In the genomic region with DNA sequence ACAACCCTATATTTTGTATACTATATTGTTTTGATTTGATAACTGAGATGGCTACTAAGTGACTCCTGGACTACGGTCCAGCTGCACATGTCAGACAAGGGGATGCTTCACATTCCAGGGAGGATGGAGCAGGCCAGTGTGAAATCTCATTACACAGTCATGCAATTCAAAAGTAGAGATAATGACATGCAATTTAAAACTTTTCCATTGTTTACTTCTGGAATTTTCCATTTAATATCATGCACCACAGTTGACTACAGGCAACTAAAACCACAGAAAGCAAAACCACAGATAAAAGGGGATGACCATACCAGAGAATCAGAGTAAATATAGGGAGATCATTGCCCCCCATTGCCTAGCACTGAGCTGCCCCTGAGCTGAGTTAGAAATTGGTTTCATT, we compare ENCODE assay signal across 20 cellular contexts.
DNase-seq lines count a peak whose midpoint lies in the region; ATAC-seq and TF ChIP-seq lines count a peak whose summit lies in the region.
"Had no signal": no experiment of that assay in that cellular context is flagged by ENCODE, and none has a peak within 500 bp of the region (broad histone marks: within the 10 kb centered on the region; RNA-seq: fewer than 3 reads in every experiment).

No MANE protein-coding gene starts in this region.

- DNase-seq in AG09309 (ENCODE audit: low read depth) (peak; percentile 50), HFFc6 (peak; percentile 59), astrocyte of the hippocampus (ENCODE audit: low read depth, low spot score) (peak; percentile 74), hepatic stellate cell (ENCODE audit: low spot score) (peak; percentile 25), medulla oblongata (ENCODE audit: extremely low spot score) (no peak), DMS153 treated with DMSO at 0.1 percent for 48 hours (lab: John Stamatoyannopoulos, UW; ENCODE audit: unreplicated experiment) (no peak)
- DNase-seq in natural killer cell treated with Interleukin-12 subunit alpha and Interleukin-12 subunit beta and Interleukin-15 and Interleukin-18, amount 100 ng/mL, for 72 hours (ENCODE audit: low spot score), result no peak
- DNase-seq: activated naive CD4-positive, alpha-beta T cell; activated T-cell treated with anti-CD3 and anti-CD28 coated beads, Interleukin-2, amount 50 U/mL, for 1 hour; CD4-positive, CD25-positive, alpha-beta regulatory T cell; cerebellar nuclear complex; effector CD4-positive, alpha-beta T cell; kidney; naive thymus-derived CD8-positive, alpha-beta T cell; NCI-H187 treated with DMSO at 0.1 percent for 48 hours; NCI-H748 treated with DMSO at 0.1 percent for 48 hours; SW 1271 had no signal

- H3K36me3 Mint-ChIP-seq in HFFc6 (ENCODE audit: low read depth), result no peaks in the 10 kb centered on the region; the same call in 1 of the 2 replicates
- H3K36me3 Mint-ChIP-seq in natural killer cell treated with Interleukin-12 subunit alpha and Interleukin-12 subunit beta and Interleukin-15 and Interleukin-18, amount 100 ng/mL, for 72 hours, result no peaks in the 10 kb centered on the region

- no peaks in the 10 kb centered on the region for H3K27me3 Mint-ChIP-seq in HFFc6 (ENCODE audit: insufficient read depth)
- H3K27me3 Mint-ChIP-seq in natural killer cell treated with Interleukin-12 subunit alpha and Interleukin-12 subunit beta and Interleukin-15 and Interleukin-18, amount 100 ng/mL, for 72 hours, result no peaks in the 10 kb centered on the region
- H3K27me3 Mint-ChIP-seq: CD4-positive, CD25-positive, alpha-beta regulatory T cell; memory B cell; naive thymus-derived CD8-positive, alpha-beta T cell; progenitor cell of endocrine pancreas had no signal

- TF ChIP-seq CTCF in AG09309 (IDR thresholded peaks at IDR 0.05; ENCODE audit: control insufficient read depth, insufficient read depth, low read depth, low read length, missing control alignments) (no peak), HFFc6 (IDR thresholded peaks at IDR 0.05) (no peak)

- H3K4me1 Mint-ChIP-seq in HFFc6 (ENCODE audit: low read depth), result peaks cover 58% of the 10 kb centered on the region
- peaks cover 0 to 5% of the 10 kb centered on the region in 2 donors for H3K4me1 Mint-ChIP-seq in natural killer cell treated with Interleukin-12 subunit alpha and Interleukin-12 subunit beta and Interleukin-15 and Interleukin-18, amount 100 ng/mL, for 72 hours (ENCODE audit: low read depth in 2 of 2)

- H3K9me3 Mint-ChIP-seq in HFFc6, result no peaks in the 10 kb centered on the region
- H3K9me3 Mint-ChIP-seq in natural killer cell treated with Interleukin-12 subunit alpha and Interleukin-12 subunit beta and Interleukin-15 and Interleukin-18, amount 100 ng/mL, for 72 hours, result no peaks in the 10 kb centered on the region
- H3K9me3 Mint-ChIP-seq: memory B cell; naive thymus-derived CD8-positive, alpha-beta T cell had no signal

- H3K4me3 Mint-ChIP-seq in HFFc6, result peak overlapping the region; percentile 5; the same call in 1 of the 2 replicates
- H3K4me3 Mint-ChIP-seq in natural killer cell treated with Interleukin-12 subunit alpha and Interleukin-12 subunit beta and Interleukin-15 and Interleukin-18, amount 100 ng/mL, for 72 hours, result no peak overlapping the region
- H3K4me3 Mint-ChIP-seq: CD4-positive, CD25-positive, alpha-beta regulatory T cell; memory B cell; naive thymus-derived CD8-positive, alpha-beta T cell had no signal

- peak overlapping the region; percentile 53 for H3K27ac Mint-ChIP-seq in HFFc6
- H3K27ac Mint-ChIP-seq in natural killer cell treated with Interleukin-12 subunit alpha and Interleukin-12 subunit beta and Interleukin-15 and Interleukin-18, amount 100 ng/mL, for 72 hours, result no peak overlapping the region
- H3K27ac Mint-ChIP-seq: CD4-positive, CD25-positive, alpha-beta regulatory T cell; memory B cell; progenitor cell of endocrine pancreas had no signal

- ATAC-seq in HG03460 (IDR thresholded peaks at IDR 0.05; ENCODE audit: unreplicated experiment), result no peak
- ATAC-seq in natural killer cell treated with Interleukin-12 subunit alpha and Interleukin-12 subunit beta and Interleukin-15 and Interleukin-18, amount 100 ng/mL, for 72 hours, result no peak
- ATAC-seq: naive thymus-derived CD8-positive, alpha-beta T cell had no signal

- no peak overlapping the region for H3K4me3 ChIP-seq in AG09309 (ENCODE audit: control insufficient read depth, low read depth, low read length)

Comparison
In these comparisons a context has a peak if more than half of its experiments do, and no peak if none do; other contexts are left out.
1. DNase-seq: peak in AG09309 (single experiment), HFFc6 (single experiment), astrocyte of the hippocampus (single experiment) and hepatic stellate cell (single experiment); none in medulla oblongata (single experiment), DMS153 treated with DMSO at 0.1 percent for 48 hours (single experiment) and natural killer cell treated with Interleukin-12 subunit alpha and Interleukin-12 subunit beta and Interleukin-15 and Interleukin-18, amount 100 ng/mL, for 72 hours (single experiment).